Comparison of ENCODE assay signal across 18 cellular contexts in the genomic region with DNA sequence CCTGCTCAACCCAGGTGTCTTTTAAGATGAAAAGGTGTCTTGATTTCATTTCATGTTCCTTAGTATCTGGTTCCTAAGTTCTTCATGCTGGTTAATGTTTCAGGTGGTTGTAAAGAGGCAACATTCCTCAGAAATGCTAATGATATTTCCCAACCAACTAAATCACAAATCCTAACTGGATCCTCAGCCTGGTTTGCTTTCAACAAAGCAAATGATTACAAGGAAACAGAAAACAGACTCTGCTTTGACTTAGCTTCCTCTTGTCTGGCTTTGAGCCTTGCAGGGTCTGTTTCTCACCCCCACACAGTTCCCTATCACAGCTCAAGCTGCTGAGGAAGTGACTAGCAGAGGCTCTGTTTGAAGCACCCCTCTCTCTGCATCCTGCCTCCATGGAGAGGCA.
"Had no signal": no experiment of that assay in that cellular context is flagged by ENCODE, and none has a peak within 500 bp of the region (broad histone marks: within the 10 kb centered on the region; RNA-seq: fewer than 3 reads in every experiment).

No MANE protein-coding gene starts in this region.

- H3K4me3 ChIP-seq: lower lobe of right lung, tibial nerve, vagina had no signal

- H3K79me2 ChIP-seq: parathyroid adenoma had no signal

- H3K27me3 ChIP-seq: neutrophil, tibial nerve, vagina had no signal

- H3K9me3 ChIP-seq: neutrophil, tibial nerve, vagina had no signal

- H3K9ac ChIP-seq: parathyroid adenoma had no signal

- H3K27ac ChIP-seq: lower lobe of right lung, neutrophil, parathyroid adenoma, tibial nerve, vagina had no signal

- H3K4me1 ChIP-seq: lower lobe of right lung, tibial nerve, vagina had no signal

- H2AFZ ChIP-seq: parathyroid adenoma had no signal

- DNase-seq: activated CD4-positive, alpha-beta T cell treated with anti-CD3 and anti-CD28 coated beads, Interleukin-2, amount 10 ng/mL, durations not matched to agents 24 days and 14 days; activated CD4-positive, CD25-positive, alpha-beta regulatory T cell; activated naive CD8-positive, alpha-beta T cell treated with anti-CD3 and anti-CD28 coated beads for 36 hours; cortex of kidney; effector CD4-positive, alpha-beta T cell; foreskin fibroblast; glutamatergic neuron; left cardiac atrium; lower lobe of right lung; naive B cell; retina; stimulated activated CD4-positive, alpha-beta T cell treated with anti-CD3 and anti-CD28 coated beads, Interleukin-15, amount 100 ng/mL, for 24 hours; stimulated activated CD4-positive, alpha-beta T cell treated with anti-CD3 and anti-CD28 coated beads, Interleukin-4, amount 100 ng/mL, for 1 hour; stimulated activated naive CD4-positive, alpha-beta T cell had no signal

- H3K36me3 ChIP-seq: lower lobe of right lung, neutrophil, tibial nerve, vagina had no signal

- ATAC-seq: left cardiac atrium, lower lobe of right lung had no signal
